In the genomic region with DNA sequence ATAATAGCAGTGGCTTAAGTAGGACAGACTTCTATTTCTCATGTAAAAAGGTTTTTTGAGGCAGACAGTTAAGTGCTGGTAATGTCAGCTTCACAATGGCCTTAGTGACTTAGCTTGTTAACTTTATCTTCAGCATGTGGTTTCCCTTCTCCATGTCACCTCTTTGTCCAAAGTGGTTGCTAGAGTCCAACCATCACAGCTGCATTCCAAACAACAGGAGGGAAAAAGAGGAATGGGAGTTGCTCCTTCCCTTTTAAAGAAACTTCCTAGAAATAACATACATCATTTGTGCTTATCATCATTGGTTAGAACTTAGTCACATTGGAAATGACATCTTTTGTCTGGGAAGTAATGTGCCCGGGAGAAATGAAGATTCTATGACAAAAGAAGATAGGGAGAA, we compare ENCODE assay signal across 2 cellular contexts.
TF ChIP-seq lines count a peak whose summit lies in the region.

No MANE protein-coding gene starts in this region.

TF ChIP-seq in HEK293, 187 proteins besides CTCF, POLR2A, EP300 and RAD21:
- peak; percentile 17 for TF ChIP-seq SETDB1 (IDR thresholded peaks at IDR 0.05; ENCODE audit: insufficient read length, low read length)
- TF ChIP-seq ZFP3 (tag by site-specific recombination; IDR thresholded peaks at IDR 0.05; ENCODE audit: low read depth), result no peak

TF ChIP-seq in K562, 482 proteins besides CTCF, POLR2A, EP300 and RAD21:
- TF ChIP-seq RBFOX2 (IDR thresholded peaks at IDR 0.05; ENCODE audit: low read depth, low read length) (no peak), HLTF (IDR thresholded peaks at IDR 0.05) (peak; percentile 78; the same call in 1 of the 2 replicates), TRIM28 (IDR thresholded peaks at IDR 0.05) (0 out of 2 replicates have a peak, but pooled peaks have one; percentile 31), ZBTB17 (CRISPR knock-in tag; IDR thresholded peaks at IDR 0.05) (no peak), TAL1 (IDR thresholded peaks at IDR 0.05) (no peak), DMBX1 (CRISPR knock-in tag; IDR thresholded peaks at IDR 0.05; ENCODE audit: borderline replicate concordance) (no peak), NFRKB (IDR thresholded peaks at IDR 0.05; ENCODE audit: low read depth) (no peak), RBM14 (IDR thresholded peaks at IDR 0.05; ENCODE audit: borderline replicate concordance, insufficient read depth, low read depth, low read length) (no peak), SIN3B (IDR thresholded peaks at IDR 0.05; ENCODE audit: low read depth) (no peak), TAF7 (tag; IDR thresholded peaks at IDR 0.05) (no peak), RBM25 (IDR thresholded peaks at IDR 0.05; ENCODE audit: low read depth, low read length, severe bottlenecking) (peak; percentile 96), DACH1 (IDR thresholded peaks at IDR 0.05; ENCODE audit: partially characterized antibody) (no peak), HMG20A (CRISPR knock-in tag; conservative IDR thresholded peaks at IDR 0.05) (no peak), KDM1A (IDR thresholded peaks at IDR 0.05) (peak in 1 of 2 experiments; percentile 40; a peak in 1 of 4 replicates), GATA2 (CRISPR knock-in tag; IDR thresholded peaks at IDR 0.05) (no peak), SMARCA4 (IDR thresholded peaks at IDR 0.05) (no peak), RCOR1 (IDR thresholded peaks at IDR 0.05; ENCODE audit: borderline replicate concordance in 1 of 2, low read depth in 2 of 2, low read length in 2 of 2) (peak in 1 of 2 experiments; percentile 59; a peak in 1 of 4 replicates), SMARCA5 (IDR thresholded peaks at IDR 0.05) (peak; percentile 72; the same call in 1 of the 2 replicates), MCM2 (IDR thresholded peaks at IDR 0.05; ENCODE audit: low read depth) (no peak), ZNF431 (CRISPR knock-in tag; IDR thresholded peaks at IDR 0.05) (no peak), ZNF41 (CRISPR knock-in tag; conservative IDR thresholded peaks at IDR 0.05) (no peak), ZNF165 (CRISPR knock-in tag; IDR thresholded peaks at IDR 0.05; ENCODE audit: borderline replicate concordance) (no peak), CBX3 (IDR thresholded peaks at IDR 0.05; ENCODE audit: borderline replicate concordance in 1 of 2, low read length in 2 of 2) (0 out of 3 replicates have a peak, but pooled peaks of 1 of the 2 experiments have one; percentile 22), PCBP1 (IDR thresholded peaks at IDR 0.05; ENCODE audit: low read depth, low read length, poor library complexity, severe bottlenecking) (no peak), SRSF1 (IDR thresholded peaks at IDR 0.05; ENCODE audit: low read depth, low read length) (no peak), NR2C2 (CRISPR knock-in tag; IDR thresholded peaks at IDR 0.05) (no peak), NR2C2 (tag; IDR thresholded peaks at IDR 0.05) (no peak), U2AF1 (optimal IDR thresholded peaks at IDR 0.05; ENCODE audit: low read depth, low read length) (no peak), MAFG (tag; conservative IDR thresholded peaks at IDR 0.05) (no peak), ZFP36 (IDR thresholded peaks at IDR 0.05; ENCODE audit: low read depth, low read length, partially characterized antibody) (no peak), ZBED1 (IDR thresholded peaks at IDR 0.05) (no peak), PCBP2 (IDR thresholded peaks at IDR 0.05; ENCODE audit: low read depth, low read length, poor library complexity, severe bottlenecking) (no peak), BCOR (IDR thresholded peaks at IDR 0.05) (peak; percentile 81), CTBP1 (IDR thresholded peaks at IDR 0.05; ENCODE audit: borderline replicate concordance) (no peak), SRSF7 (optimal IDR thresholded peaks at IDR 0.05; ENCODE audit: low read depth, low read length) (no peak), HDGF (IDR thresholded peaks at IDR 0.05) (no peak)
- TF ChIP-seq, protein P1, sequence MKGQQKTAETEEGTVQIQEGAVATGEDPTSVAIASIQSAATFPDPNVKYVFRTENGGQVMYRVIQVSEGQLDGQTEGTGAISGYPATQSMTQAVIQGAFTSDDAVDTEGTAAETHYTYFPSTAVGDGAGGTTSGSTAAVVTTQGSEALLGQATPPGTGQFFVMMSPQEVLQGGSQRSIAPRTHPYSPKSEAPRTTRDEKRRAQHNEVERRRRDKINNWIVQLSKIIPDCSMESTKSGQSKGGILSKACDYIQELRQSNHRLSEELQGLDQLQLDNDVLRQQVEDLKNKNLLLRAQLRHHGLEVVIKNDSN (CRISPR knock-in tag; IDR thresholded peaks at IDR 0.05), result no peak
- TF ChIP-seq, protein P2, sequence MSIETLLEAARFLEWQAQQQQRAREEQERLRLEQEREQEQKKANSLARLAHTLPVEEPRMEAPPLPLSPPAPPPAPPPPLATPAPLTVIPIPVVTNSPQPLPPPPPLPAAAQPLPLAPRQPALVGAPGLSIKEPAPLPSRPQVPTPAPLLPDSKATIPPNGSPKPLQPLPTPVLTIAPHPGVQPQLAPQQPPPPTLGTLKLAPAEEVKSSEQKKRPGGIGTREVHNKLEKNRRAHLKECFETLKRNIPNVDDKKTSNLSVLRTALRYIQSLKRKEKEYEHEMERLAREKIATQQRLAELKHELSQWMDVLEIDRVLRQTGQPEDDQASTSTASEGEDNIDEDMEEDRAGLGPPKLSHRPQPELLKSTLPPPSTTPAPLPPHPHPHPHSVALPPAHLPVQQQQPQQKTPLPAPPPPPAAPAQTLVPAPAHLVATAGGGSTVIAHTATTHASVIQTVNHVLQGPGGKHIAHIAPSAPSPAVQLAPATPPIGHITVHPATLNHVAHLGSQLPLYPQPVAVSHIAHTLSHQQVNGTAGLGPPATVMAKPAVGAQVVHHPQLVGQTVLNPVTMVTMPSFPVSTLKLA (conservative IDR thresholded peaks at IDR 0.05), result no peak
- TF ChIP-seq, protein P3, sequence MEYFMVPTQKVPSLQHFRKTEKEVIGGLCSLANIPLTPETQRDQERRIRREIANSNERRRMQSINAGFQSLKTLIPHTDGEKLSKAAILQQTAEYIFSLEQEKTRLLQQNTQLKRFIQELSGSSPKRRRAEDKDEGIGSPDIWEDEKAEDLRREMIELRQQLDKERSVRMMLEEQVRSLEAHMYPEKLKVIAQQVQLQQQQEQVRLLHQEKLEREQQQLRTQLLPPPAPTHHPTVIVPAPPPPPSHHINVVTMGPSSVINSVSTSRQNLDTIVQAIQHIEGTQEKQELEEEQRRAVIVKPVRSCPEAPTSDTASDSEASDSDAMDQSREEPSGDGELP (CRISPR knock-in tag; IDR thresholded peaks at IDR 0.05; ENCODE audit: borderline replicate concordance), result no peak
- TF ChIP-seq, protein P4, sequence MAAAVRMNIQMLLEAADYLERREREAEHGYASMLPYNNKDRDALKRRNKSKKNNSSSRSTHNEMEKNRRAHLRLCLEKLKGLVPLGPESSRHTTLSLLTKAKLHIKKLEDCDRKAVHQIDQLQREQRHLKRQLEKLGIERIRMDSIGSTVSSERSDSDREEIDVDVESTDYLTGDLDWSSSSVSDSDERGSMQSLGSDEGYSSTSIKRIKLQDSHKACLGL (CRISPR knock-in tag; IDR thresholded peaks at IDR 0.05; ENCODE audit: borderline replicate concordance, poor library complexity, severe bottlenecking), result no peak
- TF ChIP-seq, protein P5, sequence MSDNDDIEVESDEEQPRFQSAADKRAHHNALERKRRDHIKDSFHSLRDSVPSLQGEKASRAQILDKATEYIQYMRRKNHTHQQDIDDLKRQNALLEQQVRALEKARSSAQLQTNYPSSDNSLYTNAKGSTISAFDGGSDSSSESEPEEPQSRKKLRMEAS (CRISPR knock-in tag; IDR thresholded peaks at IDR 0.05), result no peak
- TF ChIP-seq, protein P6, sequence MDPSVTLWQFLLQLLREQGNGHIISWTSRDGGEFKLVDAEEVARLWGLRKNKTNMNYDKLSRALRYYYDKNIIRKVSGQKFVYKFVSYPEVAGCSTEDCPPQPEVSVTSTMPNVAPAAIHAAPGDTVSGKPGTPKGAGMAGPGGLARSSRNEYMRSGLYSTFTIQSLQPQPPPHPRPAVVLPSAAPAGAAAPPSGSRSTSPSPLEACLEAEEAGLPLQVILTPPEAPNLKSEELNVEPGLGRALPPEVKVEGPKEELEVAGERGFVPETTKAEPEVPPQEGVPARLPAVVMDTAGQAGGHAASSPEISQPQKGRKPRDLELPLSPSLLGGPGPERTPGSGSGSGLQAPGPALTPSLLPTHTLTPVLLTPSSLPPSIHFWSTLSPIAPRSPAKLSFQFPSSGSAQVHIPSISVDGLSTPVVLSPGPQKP (CRISPR knock-in tag; IDR thresholded peaks at IDR 0.05), result no peak
- TF ChIP-seq, protein P7, sequence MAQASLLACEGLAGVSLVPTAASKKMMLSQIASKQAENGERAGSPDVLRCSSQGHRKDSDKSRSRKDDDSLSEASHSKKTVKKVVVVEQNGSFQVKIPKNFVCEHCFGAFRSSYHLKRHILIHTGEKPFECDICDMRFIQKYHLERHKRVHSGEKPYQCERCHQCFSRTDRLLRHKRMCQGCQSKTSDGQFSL (CRISPR knock-in tag; IDR thresholded peaks at IDR 0.05), result no peak
- TF ChIP-seq, protein P7 (tag; IDR thresholded peaks at IDR 0.05), result no peak
